8 cellular contexts compared by ENCODE assay signal in the genomic region with DNA sequence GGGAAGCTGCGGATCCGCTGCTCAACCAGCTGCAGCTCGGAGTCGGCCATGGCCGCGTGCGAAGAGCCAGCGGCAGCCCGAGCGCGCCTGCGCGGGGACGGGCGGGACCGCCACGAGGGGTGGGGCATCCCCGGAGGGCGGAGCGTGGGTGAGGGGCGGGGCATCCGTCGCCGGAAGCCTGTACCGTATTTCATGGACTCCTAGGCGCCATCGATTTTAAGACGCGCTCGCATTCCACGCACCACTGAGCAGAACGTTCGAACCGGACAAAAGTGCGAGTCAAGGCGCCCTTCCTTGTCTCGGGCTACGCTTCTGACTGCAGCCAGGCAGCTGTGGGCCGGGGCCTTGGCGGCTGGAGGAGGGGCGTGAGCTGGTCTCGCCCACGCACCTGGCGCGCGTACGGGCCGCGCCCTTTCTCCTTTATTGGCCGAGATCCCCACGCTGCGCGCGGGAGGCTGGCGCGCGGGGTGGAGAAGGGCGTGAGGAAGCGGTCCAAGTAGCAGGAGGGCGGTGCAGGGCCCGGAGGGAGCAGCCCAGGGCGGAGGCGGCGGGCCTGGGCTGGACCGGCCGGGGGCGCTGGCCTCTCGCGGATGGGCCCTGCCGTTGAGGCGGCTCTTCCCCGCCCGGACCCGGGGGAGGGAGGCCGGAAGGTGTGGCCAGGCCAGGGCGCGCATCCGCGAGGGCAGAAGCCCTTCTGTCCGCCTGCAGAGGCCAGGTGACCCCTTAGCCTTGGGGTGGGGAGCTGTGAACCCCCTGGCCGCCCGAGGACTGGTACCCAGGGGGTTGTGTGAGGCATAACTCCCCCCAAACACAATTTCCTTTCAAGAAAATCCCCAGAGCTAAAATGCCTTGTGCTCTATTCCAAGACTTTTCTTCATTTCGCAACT. TPM values are rescaled to one million over a fixed set of nuclear protein-coding genes. Genes with fewer than 3 reads are reported as not detected.
DNase-seq lines count a peak whose midpoint lies in the region; ATAC-seq and TF ChIP-seq lines count a peak whose summit lies in the region.

A gene with protein sequence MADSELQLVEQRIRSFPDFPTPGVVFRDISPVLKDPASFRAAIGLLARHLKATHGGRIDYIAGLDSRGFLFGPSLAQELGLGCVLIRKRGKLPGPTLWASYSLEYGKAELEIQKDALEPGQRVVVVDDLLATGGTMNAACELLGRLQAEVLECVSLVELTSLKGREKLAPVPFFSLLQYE (minus strand): TSS at position 79 of the 887 bp plus-strand sequence. CDS start 29 bp downstream, at position 50.

- DNase-seq in BJ (ENCODE audit: low read depth) (peak; percentile 79), GM19240 (ENCODE audit: insufficient read length, low spot score) (peak; percentile 74), NCI-H524 (lab: John Stamatoyannopoulos, UW) (peak; percentile 84 to 94), left colon (peak; percentile 93 to 96)
- DNase-seq in activated CD4-positive, alpha-beta T cell treated with anti-CD3 and anti-CD28 coated beads for 48 hours = peak; percentile 98
- DNase-seq in stimulated activated CD4-positive, alpha-beta T cell treated with anti-CD3 and anti-CD28 coated beads, Interleukin-1b, Interleukin-23, amount 100 ng/mL, for 4 hours (ENCODE audit: low read depth in 2 of 2) = peak; percentile 98 to 99

- peak within 1 kb of the TSS; percentile 86 for H3K4me3 ChIP-seq in BJ (ENCODE audit: low read depth, low read length)

- intact Hi-C loops in left colon (cut with DNase I, micrococcal nuclease) = no loop called here

- H3K27me3 ChIP-seq in BJ (ENCODE audit: control insufficient read depth, insufficient read depth, low read length) = no peaks in the 10 kb centered on the region

- ATAC-seq in HG03457 (IDR thresholded peaks at IDR 0.05; ENCODE audit: unreplicated experiment) (peak; percentile 42), left colon (peak; percentile 83)

- CTCF ChIA-PET in BJ (lab: Yijun Ruan, JAX) = interaction anchor here (0.6 to 2.4 kb wide), 7 partner anchors 9 to 75 kb away, joined by 3 to 11 read pairs (median 3); a partner anchor contains a TSS

- POLR2A ChIA-PET in BJ (lab: Charles Lee) = interaction anchor here (0.5 kb wide), 1 partner anchor 34 kb away, joined by 12 read pairs; no protein-coding TSS in a partner anchor

- H3K27ac ChIP-seq in cingulate gyrus (ENCODE audit: low read depth, low read length) = peak within 1 kb of the TSS; percentile 69

- no peak for TF ChIP-seq CTCF in BJ (IDR thresholded peaks at IDR 0.05; ENCODE audit: insufficient read depth, low read depth, low read length)

- peaks cover 8% of the 10 kb centered on the region for H3K36me3 ChIP-seq in BJ (ENCODE audit: control insufficient read depth, insufficient read depth, low read length)

RNA-seq across cellular contexts. Expression of the gene that starts here (rescaled TPM):
- polyA plus RNA-seq in BJ (2011; rRNA removed) = 102 and 152 TPM in 2 replicates
- 19.5 and 41.9 TPM in 2 replicates for polyA minus RNA-seq in BJ (2011; rRNA and poly(A)+ RNA removed)
- 100 to 1,000 TPM; 112 to 199 TPM for total RNA-seq in left colon

Comparison
In these comparisons a context has a peak if more than half of its experiments do, and no peak if none do; other contexts are left out.
1. Peak in every context shown above with its lines: DNase-seq, ATAC-seq, H3K4me3 ChIP-seq and H3K27ac ChIP-seq.